In genomic region chr20:53863925-53864641, GRCh38 we compare ENCODE assay signal across 1 cellular context.
TF ChIP-seq lines count a peak whose summit lies in the region.
"Not testable (repeated sequence)": the region's sequence is repeated elsewhere in the genome, so short reads cannot be mapped to it uniquely, and the experiment has no call there.

No MANE protein-coding gene starts in this region.

TF ChIP-seq in HepG2, 621 proteins besides CTCF, POLR2A, EP300 and RAD21 (continued from another document and continues in another):
- TF ChIP-seq SKIL (CRISPR knock-in tag; IDR thresholded peaks at IDR 0.05; ENCODE audit: borderline replicate concordance) (peak; percentile 89), TBX3 (IDR thresholded peaks at IDR 0.05; ENCODE audit: borderline replicate concordance) (peak; percentile 17; the same call in 1 of the 2 replicates), HDAC1 (CRISPR knock-in tag; IDR thresholded peaks at IDR 0.05) (peak; percentile 57), USF2 (CRISPR knock-in tag; IDR thresholded peaks at IDR 0.05; ENCODE audit: borderline replicate concordance) (0 out of 2 replicates have a peak, but pooled peaks have one; percentile 11), NCOR1 (IDR thresholded peaks at IDR 0.05; ENCODE audit: borderline replicate concordance, low read length) (0 out of 2 replicates have a peak, but pooled peaks have one; percentile 40), ZMYM4 (CRISPR knock-in tag; IDR thresholded peaks at IDR 0.05) (peak; percentile 40), CREB1 (CRISPR knock-in tag; IDR thresholded peaks at IDR 0.05) (peak; percentile 43), ZNF710 (CRISPR knock-in tag; IDR thresholded peaks at IDR 0.05; ENCODE audit: borderline replicate concordance) (peak; percentile 64; the same call in 1 of the 2 replicates), FOXJ3 (CRISPR knock-in tag; IDR thresholded peaks at IDR 0.05; ENCODE audit: borderline replicate concordance) (peak; percentile 75; the same call in 1 of the 2 replicates), ERF (CRISPR knock-in tag; IDR thresholded peaks at IDR 0.05) (peak; percentile 34; the same call in 1 of the 2 replicates), ETV5 (CRISPR knock-in tag; IDR thresholded peaks at IDR 0.05; ENCODE audit: borderline replicate concordance) (peak; percentile 76; the same call in 1 of the 2 replicates), CCDC6 (CRISPR knock-in tag; IDR thresholded peaks at IDR 0.05) (peak; percentile 68; the same call in 1 of the 2 replicates), ZNF362 (CRISPR knock-in tag; IDR thresholded peaks at IDR 0.05; ENCODE audit: borderline replicate concordance) (peak; percentile 69; the same call in 1 of the 2 replicates), MLXIP (CRISPR knock-in tag; IDR thresholded peaks at IDR 0.05; ENCODE audit: borderline replicate concordance) (0 out of 2 replicates have a peak, but pooled peaks have one; percentile 55), FOXA3 (CRISPR knock-in tag; IDR thresholded peaks at IDR 0.05) (peak; percentile 88), GABPA (CRISPR knock-in tag; IDR thresholded peaks at IDR 0.05; ENCODE audit: low read depth) (peak; percentile 14; the same call in 1 of the 2 replicates), HNF1A (IDR thresholded peaks at IDR 0.05; ENCODE audit: low read depth) (peak; percentile 39; the same call in 1 of the 2 replicates), HNF1A (CRISPR knock-in tag; IDR thresholded peaks at IDR 0.05; ENCODE audit: borderline replicate concordance) (peak; percentile 32; the same call in 1 of the 2 replicates), SOX5 (CRISPR knock-in tag; IDR thresholded peaks at IDR 0.05; ENCODE audit: borderline replicate concordance) (peak; percentile 84), MED1 (CRISPR knock-in tag; IDR thresholded peaks at IDR 0.05) (peak; percentile 88), HNF4A (CRISPR knock-in tag; IDR thresholded peaks at IDR 0.05) (0 out of 2 replicates have a peak, but pooled peaks have one; percentile 32), SALL1 (CRISPR knock-in tag; IDR thresholded peaks at IDR 0.05) (peak; percentile 76; the same call in 1 of the 2 replicates), PAXIP1 (CRISPR knock-in tag; conservative IDR thresholded peaks at IDR 0.05) (peak; percentile 84), ZFP90 (CRISPR knock-in tag; IDR thresholded peaks at IDR 0.05; ENCODE audit: borderline replicate concordance) (0 out of 2 replicates have a peak, but pooled peaks have one; percentile 29), ZBTB43 (CRISPR knock-in tag; conservative IDR thresholded peaks at IDR 0.05) (peak; percentile 78), PPARG (CRISPR knock-in tag; conservative IDR thresholded peaks at IDR 0.05) (0 out of 2 replicates have a peak, but pooled peaks have one; percentile 21), ZSCAN22 (CRISPR knock-in tag; IDR thresholded peaks at IDR 0.05) (0 out of 2 replicates have a peak, but pooled peaks have one; percentile 29), MXI1 (IDR thresholded peaks at IDR 0.05; ENCODE audit: borderline replicate concordance, low read depth, low read length) (0 out of 3 replicates have a peak, but pooled peaks have one; percentile 8), ZMYM3 (CRISPR knock-in tag; IDR thresholded peaks at IDR 0.05) (peak; percentile 25; the same call in 1 of the 2 replicates)
- not testable (repeated sequence) for TF ChIP-seq USF2 (IDR thresholded peaks at IDR 0.05; ENCODE audit: low read depth, low read length); CREB1 (IDR thresholded peaks at IDR 0.05); GABPA (IDR thresholded peaks at IDR 0.05; ENCODE audit: low read depth, low read length)
